Comparison of ENCODE assay signal across 22 cellular contexts in the genomic region with DNA sequence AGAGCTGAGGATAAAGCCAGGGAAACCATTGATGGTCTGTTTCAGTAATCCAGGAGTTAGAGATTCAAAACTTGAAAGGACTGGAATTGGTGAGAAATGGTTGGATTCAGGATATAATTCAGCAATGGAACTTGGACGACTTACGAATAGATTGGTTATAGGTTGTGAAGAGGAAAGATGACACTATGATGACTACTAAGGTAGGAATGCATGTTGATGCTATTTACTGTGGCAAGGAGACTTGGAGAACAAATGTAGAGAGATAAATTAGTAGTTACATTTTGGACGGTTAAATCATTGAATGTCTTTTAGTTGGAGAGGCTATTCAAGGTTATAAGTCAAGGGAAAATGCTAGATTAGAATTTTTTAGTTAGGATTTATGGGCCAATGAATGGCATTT.
DNase-seq lines count a peak whose midpoint lies in the region; ATAC-seq, FAIRE-seq and TF ChIP-seq lines count a peak whose summit lies in the region.
"Had no signal": no experiment of that assay in that cellular context is flagged by ENCODE, and none has a peak within 500 bp of the region (broad histone marks: within the 10 kb centered on the region; RNA-seq: fewer than 3 reads in every experiment).

No MANE protein-coding gene starts in this region.

- no peaks in the 10 kb centered on the region for H3K27me3 ChIP-seq in astrocyte (ENCODE audit: insufficient read depth, low read length)

- no peaks in the 10 kb centered on the region for H3K36me3 ChIP-seq in astrocyte (ENCODE audit: insufficient read depth, low read length)

- FAIRE-seq in HTR-8/SVneo (lab: Jason Lieb, UNC) (no peak), astrocyte (lab: Jason Lieb, UNC) (no peak)
- FAIRE-seq: A204.1, GM12892, GM18507, HepG2 had no signal

- no peaks in the 10 kb centered on the region for H4K20me1 ChIP-seq in astrocyte (ENCODE audit: insufficient read depth, low read length)

- H3K27me3 Mint-ChIP-seq in astrocyte (ENCODE audit: low read depth, unreplicated experiment), result no peaks in the 10 kb centered on the region
- H3K27me3 Mint-ChIP-seq: CD4-positive, alpha-beta T cell had no signal

- peaks cover 9% of the 10 kb centered on the region for H3K4me1 ChIP-seq in astrocyte (ENCODE audit: insufficient read depth, low read length)

- DNase-seq in AG10803 (ENCODE audit: low read depth) (peak; percentile 3), HTR-8/SVneo (ENCODE audit: insufficient read length, low spot score) (peak; percentile 2), astrocyte (ENCODE audit: low read depth) (peak; percentile 78), kidney tubule cell (ENCODE audit: low spot score) (peak; percentile 63), cortex of kidney (lab: John Stamatoyannopoulos, UW) (no peak), HK-2 (ENCODE audit: unreplicated experiment) (no peak)
- DNase-seq: CD4-positive, alpha-beta T cell; H9; KBM-7; NCI-H1048; NCI-H1436; NCI-H1930; NCI-H345; NCI-H524 treated with DMSO at 0.1 percent for 48 hours; PC-9 had no signal

- H3K27ac Mint-ChIP-seq in astrocyte (ENCODE audit: unreplicated experiment), result no peak overlapping the region
- H3K27ac Mint-ChIP-seq: CD4-positive, alpha-beta T cell; H9 had no signal

- H2AFZ ChIP-seq in astrocyte (ENCODE audit: low read depth, low read length), result peak overlapping the region; percentile 32
- H2AFZ ChIP-seq: PC-9 had no signal

- H3K36me3 Mint-ChIP-seq in astrocyte (ENCODE audit: low read depth, unreplicated experiment), result no peaks in the 10 kb centered on the region

- no peak for ATAC-seq in HG03460 (IDR thresholded peaks at IDR 0.05; ENCODE audit: unreplicated experiment)
- ATAC-seq in GM18909 (IDR thresholded peaks at IDR 0.05; ENCODE audit: poor library complexity, unreplicated experiment), result no peak
- ATAC-seq: HepG2 had no signal

- no peak overlapping the region for H3K4me3 Mint-ChIP-seq in astrocyte (ENCODE audit: unreplicated experiment)
- H3K4me3 Mint-ChIP-seq: CD4-positive, alpha-beta T cell; H9 had no signal

- TF ChIP-seq CTCF in AG10803 (conservative IDR thresholded peaks at IDR 0.05; ENCODE audit: low read length), result no peak
- TF ChIP-seq CTCF in astrocyte (IDR thresholded peaks at IDR 0.05; ENCODE audit: insufficient read depth, low read depth, low read length), result no peak

- H3K27ac ChIP-seq in astrocyte (ENCODE audit: low read depth, low read length), result no peak overlapping the region
- H3K27ac ChIP-seq: PC-9, RWPE1 had no signal

- no peaks in the 10 kb centered on the region for H3K9me3 ChIP-seq in astrocyte (ENCODE audit: insufficient read depth, low read depth, low read length)

- no peaks in the 10 kb centered on the region for H3K79me2 ChIP-seq in astrocyte (ENCODE audit: insufficient read depth, low read length)

- H3K9me3 Mint-ChIP-seq in astrocyte (ENCODE audit: unreplicated experiment), result no peaks in the 10 kb centered on the region
- H3K9me3 Mint-ChIP-seq: CD4-positive, alpha-beta T cell; H9 had no signal

- H3K4me3 ChIP-seq in AG10803 (ENCODE audit: low read length), result no peak overlapping the region
- no peak overlapping the region for H3K4me3 ChIP-seq in astrocyte (ENCODE audit: insufficient read depth, low read depth, low read length)
- H3K4me3 ChIP-seq: PC-9 had no signal

- peak overlapping the region; percentile 8 for H3K4me2 ChIP-seq in astrocyte (ENCODE audit: low read length)
- H3K4me2 ChIP-seq: PC-9 had no signal

- H3K9ac ChIP-seq in astrocyte (ENCODE audit: low read length), result no peak overlapping the region

- H3K4me1 Mint-ChIP-seq in astrocyte (ENCODE audit: low read depth, unreplicated experiment), result no peaks in the 10 kb centered on the region

Comparison
In these comparisons a context has a peak if more than half of its experiments do, and no peak if none do; other contexts are left out.
1. DNase-seq: peak in AG10803 (single experiment), HTR-8/SVneo (single experiment), astrocyte (single experiment) and kidney tubule cell (single experiment); none in cortex of kidney (single experiment) and HK-2 (single experiment).